In the genomic region with DNA sequence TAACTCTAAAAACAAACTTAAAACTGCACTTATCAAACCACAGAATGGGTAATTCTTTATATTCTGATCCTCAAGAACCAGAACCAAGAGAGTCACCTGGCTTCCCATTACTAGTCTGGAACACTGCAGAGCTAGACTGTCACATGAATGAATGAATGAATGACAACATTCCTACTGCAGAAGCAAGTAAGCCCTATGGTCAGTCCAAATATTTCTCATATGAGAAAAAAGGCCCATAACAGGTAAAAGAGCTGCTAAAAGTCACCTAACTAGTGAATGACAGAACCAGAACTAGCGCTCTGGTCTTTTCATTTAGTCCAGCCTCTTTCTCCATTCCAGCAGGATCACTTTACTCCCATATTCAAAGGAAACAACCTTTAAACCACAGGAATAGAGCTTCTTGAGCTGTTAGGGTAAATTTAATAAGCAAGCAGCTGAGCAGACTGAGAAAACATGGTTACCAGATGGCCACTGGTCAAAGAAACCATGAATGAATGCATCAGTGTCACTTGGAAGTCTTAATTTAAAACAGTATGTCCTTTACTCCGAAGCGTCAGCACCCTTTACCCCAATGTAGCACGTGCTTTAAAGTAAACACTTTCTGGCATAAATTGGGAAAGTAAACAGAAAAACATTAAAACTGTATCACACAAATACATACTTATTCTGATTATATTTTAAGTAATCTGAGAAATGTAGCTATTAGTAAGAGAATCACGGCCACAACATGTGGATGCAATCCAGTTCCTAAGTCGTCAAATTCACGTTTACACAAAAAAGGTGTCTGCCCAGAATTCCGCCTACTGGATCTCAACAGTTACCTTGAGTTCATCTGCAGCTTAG, we compare ENCODE assay signal across 8 cellular contexts. TPM values are rescaled to one million over a fixed set of nuclear protein-coding genes. Genes with fewer than 3 reads are reported as not detected.
A peak's percentile ranks its signal among the peaks of the same experiment; 100 is the strongest.
DNase-seq lines count a peak whose midpoint lies in the region; ATAC-seq and TF ChIP-seq lines count a peak whose summit lies in the region.

No MANE protein-coding gene starts in this region.

- peaks cover 11% of the 10 kb centered on the region for H3K4me1 ChIP-seq in A673 (ENCODE audit: insufficient read depth, low read length, poor library complexity, severe bottlenecking)
- peaks cover 54% of the 10 kb centered on the region for H3K4me1 ChIP-seq in mononuclear cell (ENCODE audit: insufficient read depth, low read length)

- H3K4me3 Mint-ChIP-seq in HFFc6: peak overlapping the region; percentile 97
- H3K4me3 Mint-ChIP-seq in MCF 10A (ENCODE audit: unreplicated experiment): peak overlapping the region; percentile 82

- CTCF ChIA-PET in A673 (lab: Charles Lee) (no interaction called here), MCF 10A (lab: Yijun Ruan, JAX) (interaction anchor here (0.6 to 3.9 kb wide), 13 partner anchors 9 to 608 kb away, joined by 3 to 38 read pairs (median 7); no protein-coding TSS in a partner anchor)

- intact Hi-C loops in A673 (cut with micrococcal nuclease; ENCODE audit: unreplicated experiment): no loop called here
- intact Hi-C loops in MCF 10A (cut with micrococcal nuclease): loop anchor here (1.0 to 10.0 kb wide), 2 partner anchors 41 to 607 kb away; no protein-coding TSS in a partner anchor
- intact Hi-C loops in posterior vena cava (cut with DNase I): loop anchor here in 1 of 2 donors (10.0 kb wide), 2 partner anchors 257 to 317 kb away; no protein-coding TSS in a partner anchor

- H3K27me3 Mint-ChIP-seq in HFFc6 (ENCODE audit: insufficient read depth): peaks cover 4% of the 10 kb centered on the region
- no peaks in the 10 kb centered on the region for H3K27me3 Mint-ChIP-seq in MCF 10A (ENCODE audit: insufficient read depth, unreplicated experiment)

- H3K27ac Mint-ChIP-seq in HFFc6 (peak overlapping the region; percentile 71), MCF 10A (ENCODE audit: low read depth, unreplicated experiment) (peak overlapping the region; percentile 65)

- peak overlapping the region; percentile 98 for H3K4me3 ChIP-seq in A673 (ENCODE audit: low read depth, low read length, poor library complexity, severe bottlenecking)
- peak overlapping the region; percentile 85 for H3K4me3 ChIP-seq in mononuclear cell (ENCODE audit: low read length)

- no peak for ATAC-seq in GM21619 (IDR thresholded peaks at IDR 0.05; ENCODE audit: unreplicated experiment)

- H3K36me3 Mint-ChIP-seq in HFFc6 (ENCODE audit: low read depth): no peaks in the 10 kb centered on the region
- H3K36me3 Mint-ChIP-seq in MCF 10A (ENCODE audit: insufficient read depth, unreplicated experiment): peaks cover 13% of the 10 kb centered on the region

- H3K4me1 Mint-ChIP-seq in HFFc6 (ENCODE audit: low read depth): peaks cover 34% of the 10 kb centered on the region
- peaks cover 33% of the 10 kb centered on the region for H3K4me1 Mint-ChIP-seq in MCF 10A (ENCODE audit: insufficient read depth, unreplicated experiment)

- DNase-seq in A673 (ENCODE audit: low spot score): no peak
- peak; percentile 6 for DNase-seq in HFFc6
- peak; percentile 31 for DNase-seq in MCF 10A (ENCODE audit: unreplicated experiment)
- no peak for DNase-seq in posterior vena cava (ENCODE audit: low spot score)
- DNase-seq in NCI-H187 (lab: John Stamatoyannopoulos, UW): no peak
- no peak for DNase-seq in stimulated activated CD4-positive, alpha-beta T cell treated with anti-CD3 and anti-CD28 coated beads, Interleukin-1b, Interleukin-23, amount 100 ng/mL, for 48 hours

- no peak overlapping the region for H3K27ac ChIP-seq in A673 (ENCODE audit: low read depth, low read length, poor library complexity, severe bottlenecking)

- TF ChIP-seq CTCF in A673 (conservative IDR thresholded peaks at IDR 0.05; ENCODE audit: low read depth, low read length) (no peak), HFFc6 (IDR thresholded peaks at IDR 0.05) (no peak), MCF 10A (IDR thresholded peaks at IDR 0.05; ENCODE audit: unreplicated experiment) (no peak)

- BruUV-seq in A673 (replicated peaks; lab: Mats Ljungman, UMichigan) (TSS peak; percentile 56), MCF 10A (replicated peaks; lab: Mats Ljungman, UMichigan) (TSS peak; percentile 50)

- H3K9me3 Mint-ChIP-seq in HFFc6 (no peaks in the 10 kb centered on the region), MCF 10A (ENCODE audit: unreplicated experiment) (no peaks in the 10 kb centered on the region)

- POLR2A ChIA-PET in A673 (lab: Charles Lee; ENCODE audit: low non-redundant PET): no interaction called here
- POLR2A ChIA-PET in MCF 10A (lab: Yijun Ruan, JAX): interaction anchor here (0.6 to 11.1 kb wide), 15 partner anchors 9 to 331 kb away, joined by 3 to 160 read pairs (median 5); no protein-coding TSS in a partner anchor

- no peaks in the 10 kb centered on the region for H3K27me3 ChIP-seq in A673 (replicated peaks; ENCODE audit: insufficient read depth, low read depth, low read length, poor library complexity)
- no peaks in the 10 kb centered on the region for H3K27me3 ChIP-seq in mononuclear cell (ENCODE audit: insufficient read depth, low read length)

- no peaks in the 10 kb centered on the region for H3K36me3 ChIP-seq in A673 (ENCODE audit: insufficient read depth, low read length, poor library complexity, severe bottlenecking)

- H3K9me3 ChIP-seq in A673 (ENCODE audit: low read depth, low read length, poor library complexity, severe bottlenecking) (no peaks in the 10 kb centered on the region), mononuclear cell (ENCODE audit: low read depth, low read length) (no peaks in the 10 kb centered on the region)

RNA-seq across cellular contexts. Expression of gene PREP, which starts 1.4 kb away (rescaled TPM):
- total RNA-seq in A673 (2021) (34.1 and 35.5 TPM in 2 replicates), MCF 10A (2022) (57.8 and 67.6 TPM in 2 replicates), mononuclear cell (13.5 TPM), posterior vena cava (10 to 100 TPM; 20.5 to 21.2 TPM)
- 10 to 100 TPM; 35.4 to 42.1 (median 36.8) TPM for total RNA-seq in HFFc6 (2021; fragmentation: NEBNext Ultra II Directional; extraction: Animal tissue kit (Norgen Biotek cat#: 25700))

Comparison
In these comparisons a context has a peak if more than half of its experiments do, and no peak if none do; other contexts are left out.
1. DNase-seq: peak in HFFc6 (single experiment) and MCF 10A (single experiment); none in A673 (single experiment), posterior vena cava (single experiment), NCI-H187 (0 of 2) and stimulated activated CD4-positive, alpha-beta T cell treated with anti-CD3 and anti-CD28 coated beads, Interleukin-1b, Interleukin-23, amount 100 ng/mL, for 48 hours (single experiment).